1 cellular context compared by ENCODE assay signal in the genomic region with DNA sequence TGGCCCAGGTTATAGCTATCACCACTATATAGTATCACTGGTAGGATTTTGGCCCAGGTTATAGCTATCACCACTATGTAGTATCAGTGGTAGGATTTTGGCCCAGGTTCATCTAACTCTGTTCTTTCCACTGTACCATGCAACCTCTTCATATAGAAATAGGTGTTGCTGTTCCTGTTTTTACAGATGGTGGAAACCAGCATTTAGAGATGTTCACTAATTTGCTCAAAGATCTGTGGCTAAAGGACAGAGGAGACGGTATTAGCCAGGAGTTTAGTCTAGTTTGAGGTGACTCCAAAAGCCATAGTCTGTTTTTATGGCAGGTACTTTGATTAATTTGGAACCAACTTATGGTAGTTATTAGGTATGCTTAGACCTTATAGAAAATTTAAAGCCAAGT.
TF ChIP-seq lines count a peak whose summit lies in the region.

No MANE protein-coding gene starts in this region.

TF ChIP-seq in endothelial cell of umbilical vein, 7 proteins besides CTCF, POLR2A, EP300 and RAD21:
- TF ChIP-seq EZH2 (IDR thresholded peaks at IDR 0.05; ENCODE audit: borderline replicate concordance, low read depth, low read length, severe bottlenecking) = no peak
TF ChIP-seq in endothelial cell of umbilical vein: peak in this region for 0.
